In the genomic region with DNA sequence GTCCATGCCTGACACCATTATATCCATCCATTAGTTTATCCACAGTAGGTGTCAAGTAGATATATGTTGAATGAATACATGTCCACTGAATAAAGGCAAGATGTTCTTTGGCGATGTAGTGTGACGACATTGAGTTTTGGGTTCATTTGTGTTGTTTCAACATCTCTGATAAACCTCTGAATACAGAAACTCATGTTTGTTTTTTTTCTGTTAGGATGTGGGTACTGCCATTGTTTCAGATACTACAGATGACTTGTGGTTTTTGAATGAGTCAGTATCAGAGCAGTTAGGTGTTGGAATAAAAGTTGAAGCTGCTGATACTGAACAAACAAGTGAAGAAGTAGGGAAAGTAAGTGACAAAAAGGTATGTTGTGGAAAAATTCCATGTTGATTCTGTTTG, we compare ENCODE assay signal across 11 cellular contexts. TPM values are rescaled to one million over a fixed set of nuclear protein-coding genes. Genes with fewer than 3 reads are reported as not detected.
DNase-seq lines count a peak whose midpoint lies in the region; ATAC-seq, FAIRE-seq and TF ChIP-seq lines count a peak whose summit lies in the region.
"Had no signal": no experiment of that assay in that cellular context is flagged by ENCODE, and none has a peak within 500 bp of the region (broad histone marks: within the 10 kb centered on the region; RNA-seq: fewer than 3 reads in every experiment).

No MANE protein-coding gene starts in this region.

- H3K4me1 Mint-ChIP-seq in T-helper 2 cell treated with Interferon-gamma antibody and Interleukin-4, amounts not matched to agents 5 μg/mL and 100 μg/mL, for 36 hours (ENCODE audit: low read depth) = peaks cover 57% of the 10 kb centered on the region

- H3K4me3 Mint-ChIP-seq in T-helper 2 cell treated with Interferon-gamma antibody and Interleukin-4, amounts not matched to agents 5 μg/mL and 100 μg/mL, for 36 hours = peak overlapping the region; percentile 77

- in situ Hi-C loops in Caki2 (cut with HindIII; ENCODE audit: low pct_unique_long_range_greater_than_20kb, low sequenced_read_pairs) = no loop called here

- ATAC-seq in heart right ventricle = no peak

- no peaks in the 10 kb centered on the region for H3K9me3 ChIP-seq in heart right ventricle

- H3K27me3 ChIP-seq in heart right ventricle = no peaks in the 10 kb centered on the region

- no peak overlapping the region for H3K4me3 ChIP-seq in heart right ventricle

- TF ChIP-seq POLR2A in H54 (IDR thresholded peaks at IDR 0.05; ENCODE audit: low read depth, low read length) = no peak

- WGBS in heart right ventricle, 2 donors = 88 to 96% methylated on average over 2 of the region's 2 CpGs

- H3K27me3 Mint-ChIP-seq in T-helper 2 cell treated with Interferon-gamma antibody and Interleukin-4, amounts not matched to agents 5 μg/mL and 100 μg/mL, for 36 hours (ENCODE audit: low read depth) = no peaks in the 10 kb centered on the region

- H3K27ac ChIP-seq in heart right ventricle = peak overlapping the region in 1 of 10 donors; percentile 72
- H3K27ac ChIP-seq: WERI-Rb-1 had no signal

- intact Hi-C loops in heart right ventricle (cut with DNase I) = no loop called here

- H3K27ac Mint-ChIP-seq in T-helper 2 cell treated with Interferon-gamma antibody and Interleukin-4, amounts not matched to agents 5 μg/mL and 100 μg/mL, for 36 hours = peak overlapping the region; percentile 94

- DNase-seq in Caki2 (ENCODE audit: low read depth) (peak; percentile 16), H54 (ENCODE audit: insufficient read length, low spot score) (no peak), glomerular visceral epithelial cell (ENCODE audit: extremely low spot score) (peak; percentile 25), NCI-H2081 treated with DMSO at 0.1 percent for 48 hours (lab: John Stamatoyannopoulos, UW) (no peak), heart right ventricle (no peak), NCI-H510A treated with DMSO at 0.1 percent for 48 hours (lab: John Stamatoyannopoulos, UW) (no peak)
- DNase-seq in T-helper 2 cell treated with Interferon-gamma antibody and Interleukin-4, amounts not matched to agents 5 μg/mL and 100 μg/mL, for 36 hours (ENCODE audit: low spot score) = no peak
- no peak for DNase-seq in activated effector memory CD4-positive, alpha-beta T cell treated with Interleukin-2 at 50 U/mL for 16 hours
- DNase-seq: GDM1, WERI-Rb-1 had no signal

- no peak for TF ChIP-seq CTCF in heart right ventricle (IDR thresholded peaks at IDR 0.05)

- peaks cover 85% of the 10 kb centered on the region for H3K36me3 Mint-ChIP-seq in T-helper 2 cell treated with Interferon-gamma antibody and Interleukin-4, amounts not matched to agents 5 μg/mL and 100 μg/mL, for 36 hours (ENCODE audit: low read depth)

- H3K9me3 Mint-ChIP-seq in T-helper 2 cell treated with Interferon-gamma antibody and Interleukin-4, amounts not matched to agents 5 μg/mL and 100 μg/mL, for 36 hours = peaks cover 15% of the 10 kb centered on the region

- FAIRE-seq in H54 (lab: Jason Lieb, UNC) = peak; percentile 89
- FAIRE-seq: endometrium had no signal

- H3K36me3 ChIP-seq in heart right ventricle = peaks cover 0 to 100% (median 80%) of the 10 kb centered on the region in 9 donors

- peaks cover 0 to 18% (median 0%) of the 10 kb centered on the region in 9 donors for H3K4me1 ChIP-seq in heart right ventricle

RNA-seq across cellular contexts. Expression of a gene that starts 28.1 kb away (rescaled TPM):
- 1.9 and 8.6 TPM in 2 replicates for total RNA-seq in Caki2 (2014; rRNA removed; shearing (Covaris generic); ENCODE audit: low replicate concordance)
- 10 to 100 TPM; 30.7 to 43.7 (median 40.5) TPM for total RNA-seq in heart right ventricle
- polyA plus RNA-seq in heart right ventricle = 10 to 100 TPM in 1 of 2 donors, 1 to 10 TPM in 1; 3.7 to 17.6 TPM

RNA-seq across cellular contexts. Expression of a gene that starts 49.7 kb away (rescaled TPM):
- 4.8 and 7.6 TPM in 2 replicates for total RNA-seq in Caki2 (2014; rRNA removed; shearing (Covaris generic); ENCODE audit: low replicate concordance)
- total RNA-seq in heart right ventricle = 10 to 100 TPM; 16.4 to 31.9 (median 23.0) TPM
- 10 to 100 TPM in 1 of 2 donors, 1 to 10 TPM in 1; 4.4 to 16.6 TPM for polyA plus RNA-seq in heart right ventricle

Comparison
In these comparisons a context has a peak if more than half of its experiments do, and no peak if none do; other contexts are left out.
1. DNase-seq: peak in Caki2 (single experiment) and glomerular visceral epithelial cell (single experiment); none in H54 (single experiment), T-helper 2 cell treated with Interferon-gamma antibody and Interleukin-4, amounts not matched to agents 5 μg/mL and 100 μg/mL, for 36 hours (single experiment), NCI-H2081 treated with DMSO at 0.1 percent for 48 hours (single experiment), activated effector memory CD4-positive, alpha-beta T cell treated with Interleukin-2 at 50 U/mL for 16 hours (single experiment), heart right ventricle (0 of 2) and NCI-H510A treated with DMSO at 0.1 percent for 48 hours (single experiment).